In genomic region chr12:119593578-119594398, GRCh38 we compare ENCODE assay signal across 12 cellular contexts. TPM values are rescaled to one million over a fixed set of nuclear protein-coding genes. Genes with fewer than 3 reads are reported as not detected.
DNase-seq lines count a peak whose midpoint lies in the region; ATAC-seq and TF ChIP-seq lines count a peak whose summit lies in the region.
"Had no signal": no experiment of that assay in that cellular context is flagged by ENCODE, and none has a peak within 500 bp of the region (broad histone marks: within the 10 kb centered on the region; RNA-seq: fewer than 3 reads in every experiment).

Gene TMEM233 (plus strand): TSS chr12:119593774. CDS start chr12:119593849, 75 bp downstream.

- intact Hi-C loops in sigmoid colon (cut with DNase I), result no loop called here

- TF ChIP-seq CTCF in astrocyte of the cerebellum (IDR thresholded peaks at IDR 0.05; ENCODE audit: low read depth, low read length, missing control alignments) (no peak), sigmoid colon (IDR thresholded peaks at IDR 0.05) (no peak)

- WGBS in sigmoid colon, 2 donors, result 4 to 10% methylated on average over 48 of the region's 48 CpGs

- ATAC-seq in GM18511 (IDR thresholded peaks at IDR 0.05; ENCODE audit: unreplicated experiment), result no peak
- ATAC-seq: activated CD8-positive, alpha-beta memory T cell treated with anti-CD3 and anti-CD28 coated beads, Interleukin-2, amount 10 ng/mL, durations not matched to agents 7 days and 5 days had no signal

- no peaks in the 10 kb centered on the region for H3K9me3 ChIP-seq in iPS-20b (ENCODE audit: insufficient read depth, low read depth, low read length)
- H3K9me3 ChIP-seq in sigmoid colon, result no peaks in the 10 kb centered on the region

- peak within 1 kb of the TSS; percentile 37; the same call in 1 of the 2 replicates for H3K9ac ChIP-seq in iPS-20b (ENCODE audit: low read depth, low read length)

- no peaks in the 10 kb centered on the region; the same call in 1 of the 2 replicates for H3K4me1 ChIP-seq in iPS-20b (ENCODE audit: insufficient read depth, low read length)
- peaks cover 0 to 5% (median 0%) of the 10 kb centered on the region in 4 donors for H3K4me1 ChIP-seq in sigmoid colon

- in situ Hi-C loops in astrocyte of the cerebellum (cut with HindIII; ENCODE audit: low sequenced_read_pairs), result no loop called here

- H3K27ac ChIP-seq in iPS-20b (ENCODE audit: low read length) (no peak within 1 kb of the TSS), sigmoid colon (peak within 1 kb of the TSS in 1 of 4 donors; percentile 3)

- H3K36me3 ChIP-seq in H7 (replicated peaks; ENCODE audit: control insufficient read depth, insufficient read depth, low read length) (no peaks in the 10 kb centered on the region), iPS-20b (ENCODE audit: insufficient read depth, low read depth, low read length) (no peaks in the 10 kb centered on the region), sigmoid colon (no peaks in the 10 kb centered on the region)

- peak; percentile 83 for DNase-seq in H7
- DNase-seq in astrocyte of the cerebellum (ENCODE audit: low read depth), result no peak
- no peak for DNase-seq in sigmoid colon
- no peak for DNase-seq in HPDE6-E6E7 (ENCODE audit: extremely low spot score)
- DNase-seq in NCI-H774 (lab: John Stamatoyannopoulos, UW), result no peak
- no peak for DNase-seq in activated CD4-positive, alpha-beta T cell treated with anti-CD3 and anti-CD28 coated beads, Interleukin-2, amount 50 U/mL, for 1 hour
- DNase-seq: activated CD8-positive, alpha-beta memory T cell treated with anti-CD3 and anti-CD28 coated beads, Interleukin-2, amount 10 ng/mL, durations not matched to agents 7 days and 5 days; naive B cell; NCI-H1694 treated with DMSO at 0.1 percent for 48 hours; stimulated activated CD8-positive, alpha-beta memory T cell treated with anti-CD3 and anti-CD28 coated beads, Interleukin-4, amount 100 ng/mL, for 48 hours had no signal

- TF ChIP-seq EP300 in sigmoid colon (IDR thresholded peaks at IDR 0.05), result no peak

- H3K27me3 ChIP-seq in H7 (ENCODE audit: control insufficient read depth, insufficient read depth, low read length), result peaks cover 50% of the 10 kb centered on the region
- peaks cover 95% of the 10 kb centered on the region for H3K27me3 ChIP-seq in iPS-20b (ENCODE audit: insufficient read depth, low read length)
- peaks cover 0 to 61% (median 20%) of the 10 kb centered on the region in 3 donors for H3K27me3 ChIP-seq in sigmoid colon

- peak within 1 kb of the TSS; percentile 59 for H3K4me3 ChIP-seq in H7 (ENCODE audit: insufficient read depth, low read depth, low read length)
- H3K4me3 ChIP-seq in astrocyte of the cerebellum (ENCODE audit: low read depth, low read length), result peak within 1 kb of the TSS; percentile 18
- H3K4me3 ChIP-seq in iPS-20b (ENCODE audit: low read length), result peak within 1 kb of the TSS; percentile 80
- peak within 1 kb of the TSS in 3 of 4 donors; percentile 9 to 24 (median 20) for H3K4me3 ChIP-seq in sigmoid colon

- no peak for TF ChIP-seq POLR2A in sigmoid colon (IDR thresholded peaks at IDR 0.05)

RNA-seq across cellular contexts. Expression of gene TMEM233, which starts in this region (rescaled TPM):
- not detected in 2 replicates for total RNA-seq in H7 (2014; rRNA removed; shearing (Covaris generic))
- total RNA-seq in sigmoid colon, result not detected
- polyA plus RNA-seq in sigmoid colon, result under 1 TPM in 1 of 3 donors, not detected in 2; 0.10 TPM
- total RNA-seq: activated CD8-positive, alpha-beta memory T cell treated with anti-CD3 and anti-CD28 coated beads, Interleukin-2, amount 10 ng/mL, durations not matched to agents 7 days and 5 days had no signal

Comparison
In these comparisons a context has a peak if more than half of its experiments do, and no peak if none do; other contexts are left out.
1. Peak in DNase-seq and H3K4me3 ChIP-seq in H7; RNA of the gene not detected or under 1 TPM.
2. H3K4me3 ChIP-seq: peak in every context shown above with its lines; median percentile 80 in iPS-20b; 59 in H7; 20 in sigmoid colon; 18 in astrocyte of the cerebellum.